13 cellular contexts compared by ENCODE assay signal in genomic region chr3:126439968-126440708, GRCh38. TPM values are rescaled to one million over a fixed set of nuclear protein-coding genes. Genes with fewer than 3 reads are reported as not detected.
A peak's percentile ranks its signal among the peaks of the same experiment; 100 is the strongest.
DNase-seq lines count a peak whose midpoint lies in the region; ATAC-seq and TF ChIP-seq lines count a peak whose summit lies in the region.
"Had no signal": no experiment of that assay in that cellular context is flagged by ENCODE, and none has a peak within 500 bp of the region (broad histone marks: within the 10 kb centered on the region; RNA-seq: fewer than 3 reads in every experiment).

No MANE protein-coding gene starts in this region.

- no peak overlapping the region for H3K4me2 ChIP-seq in GM23338

- H2AFZ ChIP-seq in GM23338: no peak overlapping the region

- no peaks in the 10 kb centered on the region for H3K79me2 ChIP-seq in GM23338 (replicated peaks; ENCODE audit: insufficient read depth)

- no peak overlapping the region for H3K4me3 Mint-ChIP-seq in GM23338
- H3K4me3 Mint-ChIP-seq in endothelial cell (ENCODE audit: unreplicated experiment): no peak overlapping the region
- H3K4me3 Mint-ChIP-seq in stimulated activated effector memory CD8-positive, alpha-beta T cell treated with anti-CD3 and anti-CD28 coated beads, Interleukin-12 subunit alpha, Interleukin-12 subunit beta, amount 100 ng/mL, for 72 hours: no peak overlapping the region
- H3K4me3 Mint-ChIP-seq in T-helper 2 cell treated with Interferon-gamma antibody and Interleukin-4, amounts not matched to agents 5 μg/mL and 100 μg/mL, for 36 hours: no peak overlapping the region
- H3K4me3 Mint-ChIP-seq: CD4-positive, CD25-positive, alpha-beta regulatory T cell had no signal

- H3K27me3 Mint-ChIP-seq in GM23338 (ENCODE audit: insufficient read depth, low read depth, poor library complexity) (peaks cover 2% of the 10 kb centered on the region), endothelial cell (ENCODE audit: unreplicated experiment) (peaks cover 4% of the 10 kb centered on the region)
- no peaks in the 10 kb centered on the region for H3K27me3 Mint-ChIP-seq in T-helper 2 cell treated with Interferon-gamma antibody and Interleukin-4, amounts not matched to agents 5 μg/mL and 100 μg/mL, for 36 hours (ENCODE audit: low read depth)
- H3K27me3 Mint-ChIP-seq: CD4-positive, CD25-positive, alpha-beta regulatory T cell had no signal

- no peak for DNase-seq in activated naive CD4-positive, alpha-beta T cell treated with anti-CD3 and anti-CD28 coated beads, Interleukin-2, amount 50 U/mL, for 72 hours (ENCODE audit: low spot score in 2 of 2)
- DNase-seq in activated naive CD4-positive, alpha-beta T cell treated with anti-CD3 and anti-CD28 coated beads, Interleukin-2, amount 50 U/mL, for 16 hours: no peak
- DNase-seq in GM23338 (ENCODE audit: low spot score) (no peak), endothelial cell (ENCODE audit: low spot score) (no peak)
- no peak for DNase-seq in stimulated activated effector memory CD8-positive, alpha-beta T cell treated with anti-CD3 and anti-CD28 coated beads, Interleukin-12 subunit alpha, Interleukin-12 subunit beta, amount 100 ng/mL, for 72 hours (ENCODE audit: low spot score in 2 of 2)
- no peak for DNase-seq in effector memory CD4-positive, alpha-beta T cell
- no peak for DNase-seq in T-helper 2 cell treated with Interferon-gamma antibody and Interleukin-4, amounts not matched to agents 5 μg/mL and 100 μg/mL, for 36 hours (ENCODE audit: low spot score)
- DNase-seq: AML-193; CD4-positive, CD25-positive, alpha-beta regulatory T cell; DMS79 treated with DMSO at 0.1 percent for 48 hours; NCI-H1092; NCI-H69; NK-92 treated with Interleukin-12 subunit alpha and Interleukin-12 subunit beta, amount 100 ng/mL, for 24 hours had no signal

- H3K9me2 ChIP-seq in GM23338 (ENCODE audit: insufficient read depth): no peaks in the 10 kb centered on the region

- H3K4me1 ChIP-seq in GM23338 (ENCODE audit: insufficient read depth): no peaks in the 10 kb centered on the region
- H3K4me1 ChIP-seq in effector memory CD4-positive, alpha-beta T cell (ENCODE audit: control insufficient read depth, insufficient read depth, low read length, poor library complexity, severe bottlenecking): no peaks in the 10 kb centered on the region

- H3K27ac ChIP-seq in GM23338 (ENCODE audit: low read depth): no peak overlapping the region
- H3K27ac ChIP-seq in effector memory CD4-positive, alpha-beta T cell (ENCODE audit: insufficient read depth, low read length, poor library complexity, severe bottlenecking): no peak overlapping the region

- no peaks in the 10 kb centered on the region for H3K9me3 Mint-ChIP-seq in activated naive CD4-positive, alpha-beta T cell treated with anti-CD3 and anti-CD28 coated beads, Interleukin-2, amount 50 U/mL, for 72 hours
- H3K9me3 Mint-ChIP-seq in GM23338 (no peaks in the 10 kb centered on the region), endothelial cell (ENCODE audit: unreplicated experiment) (no peaks in the 10 kb centered on the region)
- H3K9me3 Mint-ChIP-seq in stimulated activated effector memory CD8-positive, alpha-beta T cell treated with anti-CD3 and anti-CD28 coated beads, Interleukin-12 subunit alpha, Interleukin-12 subunit beta, amount 100 ng/mL, for 72 hours: no peaks in the 10 kb centered on the region
- H3K9me3 Mint-ChIP-seq in T-helper 2 cell treated with Interferon-gamma antibody and Interleukin-4, amounts not matched to agents 5 μg/mL and 100 μg/mL, for 36 hours: no peaks in the 10 kb centered on the region
- H3K9me3 Mint-ChIP-seq: CD4-positive, CD25-positive, alpha-beta regulatory T cell had no signal

- no peaks in the 10 kb centered on the region for H3K27me3 ChIP-seq in GM23338 (ENCODE audit: insufficient read depth)
- no peaks in the 10 kb centered on the region for H3K27me3 ChIP-seq in effector memory CD4-positive, alpha-beta T cell (replicated peaks; ENCODE audit: control insufficient read depth, insufficient read depth, low read length, poor library complexity, severe bottlenecking)

- no peak for TF ChIP-seq CTCF in GM23338 (conservative IDR thresholded peaks at IDR 0.05; ENCODE audit: low read depth in 2 of 2)
- no peak for TF ChIP-seq CTCF in endothelial cell (IDR thresholded peaks at IDR 0.05; ENCODE audit: unreplicated experiment)

- H3K36me3 Mint-ChIP-seq in activated naive CD4-positive, alpha-beta T cell treated with anti-CD3 and anti-CD28 coated beads, Interleukin-2, amount 50 U/mL, for 72 hours: peaks cover 0 to 22% of the 10 kb centered on the region in 2 donors
- H3K36me3 Mint-ChIP-seq in GM23338 (ENCODE audit: low read depth) (peaks cover 19% of the 10 kb centered on the region), endothelial cell (ENCODE audit: low read depth, unreplicated experiment) (peaks cover 12% of the 10 kb centered on the region)
- peaks cover 57% of the 10 kb centered on the region for H3K36me3 Mint-ChIP-seq in stimulated activated effector memory CD8-positive, alpha-beta T cell treated with anti-CD3 and anti-CD28 coated beads, Interleukin-12 subunit alpha, Interleukin-12 subunit beta, amount 100 ng/mL, for 72 hours
- H3K36me3 Mint-ChIP-seq in T-helper 2 cell treated with Interferon-gamma antibody and Interleukin-4, amounts not matched to agents 5 μg/mL and 100 μg/mL, for 36 hours (ENCODE audit: low read depth): peaks cover 5% of the 10 kb centered on the region

- peak overlapping the region; percentile 49 to 59 for H3K27ac Mint-ChIP-seq in activated naive CD4-positive, alpha-beta T cell treated with anti-CD3 and anti-CD28 coated beads, Interleukin-2, amount 50 U/mL, for 72 hours
- H3K27ac Mint-ChIP-seq in GM23338 (peak overlapping the region; percentile 59; the same call in 1 of the 2 replicates), endothelial cell (ENCODE audit: unreplicated experiment) (peak overlapping the region; percentile 24)
- H3K27ac Mint-ChIP-seq in stimulated activated effector memory CD8-positive, alpha-beta T cell treated with anti-CD3 and anti-CD28 coated beads, Interleukin-12 subunit alpha, Interleukin-12 subunit beta, amount 100 ng/mL, for 72 hours: peak overlapping the region; percentile 70
- no peak overlapping the region for H3K27ac Mint-ChIP-seq in T-helper 2 cell treated with Interferon-gamma antibody and Interleukin-4, amounts not matched to agents 5 μg/mL and 100 μg/mL, for 36 hours

- H3K36me3 ChIP-seq in GM23338 (ENCODE audit: insufficient read depth): no peaks in the 10 kb centered on the region
- H3K36me3 ChIP-seq in effector memory CD4-positive, alpha-beta T cell (ENCODE audit: control insufficient read depth, insufficient read depth, low read length): peaks cover 36% of the 10 kb centered on the region

- ATAC-seq in activated naive CD4-positive, alpha-beta T cell treated with anti-CD3 and anti-CD28 coated beads, Interleukin-2, amount 50 U/mL, for 72 hours: no peak
- ATAC-seq in GM23338: peak; percentile 51
- no peak for ATAC-seq in stimulated activated effector memory CD8-positive, alpha-beta T cell treated with anti-CD3 and anti-CD28 coated beads, Interleukin-12 subunit alpha, Interleukin-12 subunit beta, amount 100 ng/mL, for 72 hours

- H3K9me3 ChIP-seq in effector memory CD4-positive, alpha-beta T cell (ENCODE audit: control insufficient read depth, low read length): no peaks in the 10 kb centered on the region

- H3F3A ChIP-seq in GM23338 (replicated peaks; ENCODE audit: low read depth): no peaks in the 10 kb centered on the region

- H4K20me1 ChIP-seq in GM23338 (replicated peaks; ENCODE audit: insufficient read depth): no peaks in the 10 kb centered on the region

- no peak overlapping the region for H3K4me3 ChIP-seq in GM23338
- no peak overlapping the region for H3K4me3 ChIP-seq in effector memory CD4-positive, alpha-beta T cell (ENCODE audit: insufficient read depth, low read depth, low read length, poor library complexity, severe bottlenecking)

- peaks cover 35% of the 10 kb centered on the region for H3K4me1 Mint-ChIP-seq in GM23338
- peaks cover 2% of the 10 kb centered on the region for H3K4me1 Mint-ChIP-seq in endothelial cell (ENCODE audit: unreplicated experiment)
- H3K4me1 Mint-ChIP-seq in stimulated activated effector memory CD8-positive, alpha-beta T cell treated with anti-CD3 and anti-CD28 coated beads, Interleukin-12 subunit alpha, Interleukin-12 subunit beta, amount 100 ng/mL, for 72 hours: no peaks in the 10 kb centered on the region
- no peaks in the 10 kb centered on the region for H3K4me1 Mint-ChIP-seq in T-helper 2 cell treated with Interferon-gamma antibody and Interleukin-4, amounts not matched to agents 5 μg/mL and 100 μg/mL, for 36 hours (ENCODE audit: low read depth)
- H3K4me1 Mint-ChIP-seq: CD4-positive, CD25-positive, alpha-beta regulatory T cell had no signal

TF ChIP-seq in GM23338, 12 proteins besides CTCF, POLR2A, EP300 and RAD21 (continues in another document):
- TF ChIP-seq JUNB (IDR thresholded peaks at IDR 0.05; ENCODE audit: unreplicated experiment) (no peak), EZH2 (IDR thresholded peaks at IDR 0.05; ENCODE audit: low read depth, unreplicated experiment) (no peak), CREB1 (CRISPR knock-in tag; IDR thresholded peaks at IDR 0.05; ENCODE audit: low read depth) (no peak), NANOG (IDR thresholded peaks at IDR 0.05; ENCODE audit: borderline replicate concordance) (no peak)

RNA-seq across cellular contexts. Expression of gene ZXDC, which starts 35.6 kb away (rescaled TPM):
- 10 to 100 TPM; 23.9 to 26.9 TPM for total RNA-seq in activated naive CD4-positive, alpha-beta T cell treated with anti-CD3 and anti-CD28 coated beads, Interleukin-2, amount 50 U/mL, for 72 hours
- total RNA-seq in GM23338 (2014; rRNA removed; shearing (Covaris generic)): 43.5 and 45.1 TPM in 2 replicates
- 5.7 and 6.5 TPM in 2 replicates for polyA plus RNA-seq in GM23338 (2016; fragmentation: Nextera tagmentation; extraction: Ambion mirVana)
- 25.4 TPM for total RNA-seq in endothelial cell (ENCODE audit: unreplicated experiment)

RNA-seq across cellular contexts. Expression of gene CFAP100, which starts 45.4 kb away (rescaled TPM):
- total RNA-seq in activated naive CD4-positive, alpha-beta T cell treated with anti-CD3 and anti-CD28 coated beads, Interleukin-2, amount 50 U/mL, for 72 hours: not detected
- total RNA-seq in GM23338 (2014; rRNA removed; shearing (Covaris generic)): 0.07 TPM in 1 of 2 replicates, not detected in the other
- not detected in 2 replicates for polyA plus RNA-seq in GM23338 (2016; fragmentation: Nextera tagmentation; extraction: Ambion mirVana)
- not detected for total RNA-seq in endothelial cell (ENCODE audit: unreplicated experiment)
- total RNA-seq: CD4-positive, CD25-positive, alpha-beta regulatory T cell had no signal
- polyA plus RNA-seq: CD4-positive, CD25-positive, alpha-beta regulatory T cell had no signal
